24 cellular contexts compared by ENCODE assay signal in genomic region chr17:17975441-17975840, GRCh38.
"Had no signal": no experiment of that assay in that cellular context is flagged by ENCODE, and none has a peak within 500 bp of the region (broad histone marks: within the 10 kb centered on the region; RNA-seq: fewer than 3 reads in every experiment).

No MANE protein-coding gene starts in this region.

- H3K9me3 Mint-ChIP-seq: activated CD4-positive, alpha-beta T cell treated with anti-CD3 and anti-CD28 coated beads, Interleukin-2, amount 10 ng/mL, durations not matched to agents 7 days and 5 days; activated naive CD4-positive, alpha-beta T cell treated with anti-CD3 and anti-CD28 coated beads, Interleukin-2, amount 50 U/mL, for 24 hours; nephron had no signal

- DNase-seq: activated CD4-positive, alpha-beta T cell treated with anti-CD3 and anti-CD28 coated beads, Interleukin-2, amount 10 ng/mL, durations not matched to agents 7 days and 5 days; activated CD8-positive, alpha-beta memory T cell treated with anti-CD3 and anti-CD28 coated beads, Interleukin-2, amount 50 U/mL, for 48 hours; activated gamma-delta T cell; cerebellar nuclear complex; cortex of kidney; heart left ventricle; kidney; midbrain; stimulated activated CD4-positive, alpha-beta T cell treated with anti-CD3 and anti-CD28 coated beads, Interleukin-12 subunit alpha, Interleukin-12 subunit beta, amount 100 ng/mL, for 4 hours; stimulated activated CD4-positive, alpha-beta T cell treated with anti-CD3 and anti-CD28 coated beads, Interleukin-1b, Interleukin-23, amount 100 ng/mL, for 48 hours; stimulated activated CD8-positive, alpha-beta memory T cell treated with anti-CD3 and anti-CD28 coated beads, Interleukin-4, amount 100 ng/mL, for 48 hours; stimulated activated naive CD4-positive, alpha-beta T cell; upper lobe of right lung had no signal

- H3K36me3 ChIP-seq: breast epithelium, gastroesophageal sphincter, heart left ventricle, right atrium auricular region, upper lobe of right lung had no signal

- H3K36me3 Mint-ChIP-seq: activated naive CD4-positive, alpha-beta T cell treated with anti-CD3 and anti-CD28 coated beads, Interleukin-2, amount 50 U/mL, for 24 hours had no signal

- H3K4me3 Mint-ChIP-seq: activated CD4-positive, alpha-beta T cell treated with anti-CD3 and anti-CD28 coated beads, Interleukin-2, amount 10 ng/mL, durations not matched to agents 7 days and 5 days; activated naive CD4-positive, alpha-beta T cell treated with anti-CD3 and anti-CD28 coated beads, Interleukin-2, amount 50 U/mL, for 24 hours had no signal

- H3K27me3 ChIP-seq: breast epithelium, gastroesophageal sphincter, heart left ventricle, right atrium auricular region, upper lobe of right lung had no signal

- FAIRE-seq: astrocyte, kidney had no signal

- ATAC-seq: activated CD4-positive, CD25-positive, alpha-beta regulatory T cell treated with anti-CD3 and anti-CD28 coated beads, Interleukin-2, amount 50 U/mL, for 24 hours; esophagus mucosa; gastroesophageal sphincter; heart left ventricle; left lobe of liver; upper lobe of right lung had no signal

- H3K4me3 ChIP-seq: breast epithelium, gastroesophageal sphincter, heart left ventricle, lung, right atrium auricular region, upper lobe of right lung had no signal

- H3K27ac Mint-ChIP-seq: nephron, progenitor cell of endocrine pancreas had no signal

- H3K27ac ChIP-seq: breast epithelium, gastroesophageal sphincter, heart left ventricle, right atrium auricular region, upper lobe of right lung had no signal

- H3K9me3 ChIP-seq: breast epithelium, gastroesophageal sphincter, heart left ventricle, right atrium auricular region, upper lobe of right lung had no signal

- H3K27me3 Mint-ChIP-seq: activated CD4-positive, alpha-beta T cell treated with anti-CD3 and anti-CD28 coated beads, Interleukin-2, amount 10 ng/mL, durations not matched to agents 7 days and 5 days; activated naive CD4-positive, alpha-beta T cell treated with anti-CD3 and anti-CD28 coated beads, Interleukin-2, amount 50 U/mL, for 24 hours; progenitor cell of endocrine pancreas had no signal
